In the genomic region with DNA sequence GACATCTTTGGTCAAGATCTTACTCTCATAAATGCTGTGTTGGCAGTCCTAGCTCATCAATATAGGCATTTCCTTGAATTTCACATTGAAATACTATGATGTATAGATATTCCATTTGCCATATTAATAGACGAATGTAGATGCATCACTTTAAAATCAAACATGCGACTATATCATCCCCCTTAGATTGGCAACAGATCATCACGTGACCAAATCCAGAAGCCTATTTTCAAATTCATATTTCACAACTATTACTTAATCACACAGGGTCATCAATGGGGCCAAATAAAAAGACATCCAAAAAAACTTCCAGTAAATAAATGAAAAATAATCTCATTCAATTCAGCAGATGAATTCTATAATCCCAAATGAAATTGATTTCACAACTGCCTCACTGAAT, we compare ENCODE assay signal across 1 cellular context.
TF ChIP-seq lines count a peak whose summit lies in the region.

No MANE protein-coding gene starts in this region.

TF ChIP-seq in HepG2, 621 proteins besides CTCF, POLR2A, EP300 and RAD21:
- TF ChIP-seq MAFF (IDR thresholded peaks at IDR 0.05; ENCODE audit: low read depth, low read length) (0 out of 2 replicates have a peak, but pooled peaks have one; percentile 9), MAFK (conservative IDR thresholded peaks at IDR 0.05 in 1 of 2, IDR thresholded peaks at IDR 0.05 in 1 of 2; ENCODE audit: low read length in 2 of 2) (peak in 1 of 2 experiments; percentile 59; a peak in 3 of 4 replicates), ZNF83 (CRISPR knock-in tag; IDR thresholded peaks at IDR 0.05; ENCODE audit: borderline replicate concordance) (no peak)
